ENCODE assay signal across 35 cellular contexts in the genomic region with DNA sequence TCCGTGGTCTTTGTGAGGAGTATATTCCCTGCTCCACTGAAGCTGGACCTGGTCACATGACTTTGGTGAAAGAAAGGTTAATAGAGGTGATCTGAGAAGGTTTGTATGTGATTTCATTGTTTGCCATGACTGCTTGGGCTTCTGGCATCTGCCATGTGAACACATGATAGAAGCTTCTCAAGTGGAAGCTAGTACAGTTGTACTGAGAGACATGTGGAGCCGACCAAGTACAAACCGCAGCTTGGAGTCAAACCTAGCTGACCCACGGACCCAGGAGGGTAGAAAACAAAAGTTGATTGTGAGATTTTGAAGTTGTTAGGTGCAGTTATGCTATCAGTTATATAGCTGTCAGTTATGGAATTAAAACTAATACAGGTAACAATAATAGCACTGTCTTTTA.
"Had no signal": no experiment of that assay in that cellular context is flagged by ENCODE, and none has a peak within 500 bp of the region (broad histone marks: within the 10 kb centered on the region; RNA-seq: fewer than 3 reads in every experiment).

No MANE protein-coding gene starts in this region.

- H3K27me3 Mint-ChIP-seq: activated naive CD4-positive, alpha-beta T cell treated with anti-CD3 and anti-CD28 coated beads, Interleukin-2, amount 50 U/mL, for 24 hours; activated naive CD8-positive, alpha-beta T cell treated with anti-CD3 and anti-CD28 coated beads, Interleukin-2, amount 50 U/mL, for 24 hours had no signal

- DNase-seq: activated B cell treated with CpG ODN at 0.5 μM for 24 hours; activated CD4-positive, alpha-beta T cell treated with anti-CD3 and anti-CD28 coated beads for 48 hours; activated CD4-positive, alpha-beta T cell treated with anti-CD3 and anti-CD28 coated beads, Interleukin-2, amount 50 U/mL, for 1 hour; activated CD4-positive, alpha-beta T cell treated with anti-CD3 and anti-CD28 coated beads, Interleukin-2, amount 50 U/mL, for 48 hours; activated CD8-positive, alpha-beta memory T cell treated with anti-CD3 and anti-CD28 coated beads, Interleukin-2, amount 10 ng/mL, durations not matched to agents 7 days and 5 days; activated CD8-positive, alpha-beta memory T cell treated with anti-CD3 and anti-CD28 coated beads, Interleukin-2, amount 50 U/mL, for 4 hours; activated CD8-positive, alpha-beta T cell treated with anti-CD3 and anti-CD28 coated beads, Interleukin-2, amount 10 ng/mL, durations not matched to agents 7 days and 5 days; activated effector memory CD4-positive, alpha-beta T cell treated with anti-CD3 and anti-CD28 coated beads, Interleukin-2, amount 50 U/mL, for 16 hours; activated naive CD4-positive, alpha-beta T cell treated with anti-CD3 and anti-CD28 coated beads for 36 hours; activated naive CD8-positive, alpha-beta T cell treated with anti-CD3 and anti-CD28 coated beads for 36 hours; activated naive CD8-positive, alpha-beta T cell treated with anti-CD3 and anti-CD28 coated beads, Interleukin-2, amount 50 U/mL, for 24 hours; activated T-cell treated with anti-CD3 and anti-CD28 coated beads, Interleukin-2, amount 50 U/mL, for 1 hour; activated T-cell treated with anti-CD3 and anti-CD28 coated beads, Interleukin-2, amount 50 U/mL, for 48 hours; adrenal gland; amygdala; aorta; body of pancreas; central memory CD4-positive, alpha-beta T cell; cerebellar nuclear complex; colonic mucosa; effector CD8-positive, alpha-beta T cell; esophagus squamous epithelium; foreskin melanocyte; T-helper 17 cell; T1000; WERI-Rb-1 had no signal

- H3K36me3 Mint-ChIP-seq: activated CD8-positive, alpha-beta memory T cell treated with anti-CD3 and anti-CD28 coated beads, Interleukin-2, amount 10 ng/mL, durations not matched to agents 7 days and 5 days; activated naive CD4-positive, alpha-beta T cell treated with anti-CD3 and anti-CD28 coated beads, Interleukin-2, amount 50 U/mL, for 24 hours had no signal

- H3K27me3 ChIP-seq: adrenal gland, body of pancreas, colonic mucosa, gastroesophageal sphincter had no signal

- H3K4me3 Mint-ChIP-seq: activated B cell treated with CpG ODN at 0.5 μM for 24 hours; activated CD8-positive, alpha-beta memory T cell treated with anti-CD3 and anti-CD28 coated beads, Interleukin-2, amount 10 ng/mL, durations not matched to agents 7 days and 5 days; activated CD8-positive, alpha-beta T cell treated with anti-CD3 and anti-CD28 coated beads, Interleukin-2, amount 10 ng/mL, durations not matched to agents 7 days and 5 days; activated naive CD4-positive, alpha-beta T cell treated with anti-CD3 and anti-CD28 coated beads for 36 hours; activated naive CD4-positive, alpha-beta T cell treated with anti-CD3 and anti-CD28 coated beads, Interleukin-2, amount 50 U/mL, for 24 hours; activated naive CD8-positive, alpha-beta T cell treated with anti-CD3 and anti-CD28 coated beads for 36 hours; activated naive CD8-positive, alpha-beta T cell treated with anti-CD3 and anti-CD28 coated beads, Interleukin-2, amount 50 U/mL, for 24 hours; activated T-helper 1 cell treated with anti-CD3 and anti-CD28 coated beads, Interleukin-12 subunit alpha, Interleukin-12 subunit beta, Interleukin-2, Interleukin-4 antibody, amounts not matched to agents 30 ng/mL and 10 ng/mL and 1 ng/mL, durations not matched to agents 14 hours and 24 hours and 36 hours; T-helper 17 cell; T-helper 2 cell treated with Interferon-gamma antibody and Interleukin-4, amounts not matched to agents 5 μg/mL and 100 μg/mL, for 36 hours had no signal

- H3K27ac Mint-ChIP-seq: activated B cell treated with CpG ODN at 0.5 μM for 24 hours; activated CD8-positive, alpha-beta memory T cell treated with anti-CD3 and anti-CD28 coated beads, Interleukin-2, amount 10 ng/mL, durations not matched to agents 7 days and 5 days; activated CD8-positive, alpha-beta T cell treated with anti-CD3 and anti-CD28 coated beads, Interleukin-2, amount 10 ng/mL, durations not matched to agents 7 days and 5 days; activated naive CD4-positive, alpha-beta T cell treated with anti-CD3 and anti-CD28 coated beads for 36 hours; activated naive CD4-positive, alpha-beta T cell treated with anti-CD3 and anti-CD28 coated beads, Interleukin-2, amount 50 U/mL, for 24 hours; activated naive CD8-positive, alpha-beta T cell treated with anti-CD3 and anti-CD28 coated beads for 36 hours; activated naive CD8-positive, alpha-beta T cell treated with anti-CD3 and anti-CD28 coated beads, Interleukin-2, amount 50 U/mL, for 24 hours; activated T-helper 1 cell treated with anti-CD3 and anti-CD28 coated beads, Interleukin-12 subunit alpha, Interleukin-12 subunit beta, Interleukin-2, Interleukin-4 antibody, amounts not matched to agents 30 ng/mL and 10 ng/mL and 1 ng/mL, durations not matched to agents 14 hours and 24 hours and 36 hours; activated T-helper 2 cell treated with anti-CD3 and anti-CD28 coated beads, Interferon-gamma antibody, Interleukin-2, Interleukin-4, amounts not matched to agents 10 μg/mL and 5 μg/mL and 100 μg/mL, durations not matched to agents 14 hours and 24 hours and 36 hours; T-helper 17 cell; T-helper 2 cell treated with Interferon-gamma antibody and Interleukin-4, amounts not matched to agents 5 μg/mL and 100 μg/mL, for 36 hours had no signal

- H3K4me1 ChIP-seq: adrenal gland, body of pancreas, colonic mucosa, esophagus squamous epithelium had no signal

- H3K4me1 Mint-ChIP-seq: activated B cell treated with CpG ODN at 0.5 μM for 24 hours; activated CD8-positive, alpha-beta memory T cell treated with anti-CD3 and anti-CD28 coated beads, Interleukin-2, amount 10 ng/mL, durations not matched to agents 7 days and 5 days; activated naive CD4-positive, alpha-beta T cell treated with anti-CD3 and anti-CD28 coated beads, Interleukin-2, amount 50 U/mL, for 24 hours; activated naive CD8-positive, alpha-beta T cell treated with anti-CD3 and anti-CD28 coated beads for 36 hours; activated naive CD8-positive, alpha-beta T cell treated with anti-CD3 and anti-CD28 coated beads, Interleukin-2, amount 50 U/mL, for 24 hours; T-helper 17 cell had no signal

- H3K9me3 ChIP-seq: colonic mucosa had no signal

- FAIRE-seq: endometrium, endothelial cell of umbilical vein had no signal

- H3K4me3 ChIP-seq: adrenal gland, body of pancreas, colonic mucosa, esophagus squamous epithelium, gastroesophageal sphincter had no signal

- H3K27ac ChIP-seq: adrenal gland, body of pancreas, colonic mucosa, epithelial cell of prostate, esophagus squamous epithelium, gastroesophageal sphincter, WERI-Rb-1 had no signal

- ATAC-seq: activated CD4-positive, CD25-positive, alpha-beta regulatory T cell treated with anti-CD3 and anti-CD28 coated beads, Interleukin-2, amount 50 U/mL, for 24 hours; activated CD8-positive, alpha-beta memory T cell treated with anti-CD3 and anti-CD28 coated beads, Interleukin-2, amount 10 ng/mL, durations not matched to agents 7 days and 5 days; activated CD8-positive, alpha-beta T cell treated with anti-CD3 and anti-CD28 coated beads, Interleukin-2, amount 10 ng/mL, durations not matched to agents 7 days and 5 days; activated naive CD8-positive, alpha-beta T cell treated with anti-CD3 and anti-CD28 coated beads, Interleukin-2, amount 50 U/mL, for 24 hours; body of pancreas; gastroesophageal sphincter; T-helper 17 cell had no signal

- H3K36me3 ChIP-seq: adrenal gland, colonic mucosa, esophagus squamous epithelium, gastroesophageal sphincter, WERI-Rb-1 had no signal
